17 cellular contexts compared by ENCODE assay signal in genomic region chr10:58359541-58359940, GRCh38. TPM values are rescaled to one million over a fixed set of nuclear protein-coding genes. Genes with fewer than 3 reads are reported as not detected.
DNase-seq lines count a peak whose midpoint lies in the region; ATAC-seq and TF ChIP-seq lines count a peak whose summit lies in the region.
"Had no signal": no experiment of that assay in that cellular context is flagged by ENCODE, and none has a peak within 500 bp of the region (broad histone marks: within the 10 kb centered on the region; RNA-seq: fewer than 3 reads in every experiment).

No MANE protein-coding gene starts in this region.

- CTCF ChIA-PET in activated B cell treated with CpG ODN at 0.5 μM for 24 hours (lab: Charles Lee): interaction anchor here (1.2 kb wide), 1 partner anchor 20 kb away, joined by 3 read pairs; no protein-coding TSS in a partner anchor

- ATAC-seq in activated naive CD8-positive, alpha-beta T cell treated with anti-CD3 and anti-CD28 coated beads, Interleukin-2, amount 10 ng/mL, durations not matched to agents 7 days and 5 days (ENCODE audit: low read depth): no peak
- ATAC-seq in activated B cell treated with CpG ODN at 0.5 μM for 24 hours (ENCODE audit: low read depth): peak; percentile 21
- no peak for ATAC-seq in HG03354 (IDR thresholded peaks at IDR 0.05; ENCODE audit: poor library complexity, severe bottlenecking, unreplicated experiment)
- ATAC-seq: Panc1 had no signal

- POLR2A ChIA-PET in activated naive CD8-positive, alpha-beta T cell treated with anti-CD3 and anti-CD28 coated beads, Interleukin-2, amount 10 ng/mL, durations not matched to agents 7 days and 5 days (lab: Charles Lee): no interaction called here
- POLR2A ChIA-PET in activated B cell treated with CpG ODN at 0.5 μM for 24 hours (lab: Charles Lee): interaction anchor here (1.9 kb wide), 1 partner anchor 25 kb away, joined by 4 read pairs; no protein-coding TSS in a partner anchor

- H3K9me3 ChIP-seq in neutrophil: no peaks in the 10 kb centered on the region
- H3K9me3 ChIP-seq in HAP-1: no peaks in the 10 kb centered on the region
- no peaks in the 10 kb centered on the region for H3K9me3 ChIP-seq in spleen
- H3K9me3 ChIP-seq: Caco-2 had no signal

- TF ChIP-seq POLR2A in spleen (IDR thresholded peaks at IDR 0.05): no peak

- no peaks in the 10 kb centered on the region for H3K9me3 Mint-ChIP-seq in activated naive CD8-positive, alpha-beta T cell treated with anti-CD3 and anti-CD28 coated beads, Interleukin-2, amount 10 ng/mL, durations not matched to agents 7 days and 5 days
- no peaks in the 10 kb centered on the region for H3K9me3 Mint-ChIP-seq in activated naive CD8-positive, alpha-beta T cell treated with anti-CD3 and anti-CD28 coated beads for 36 hours
- H3K9me3 Mint-ChIP-seq in activated B cell treated with CpG ODN at 0.5 μM for 24 hours: no peaks in the 10 kb centered on the region
- H3K9me3 Mint-ChIP-seq: CD4-positive, alpha-beta memory T cell had no signal

- peaks cover 13% of the 10 kb centered on the region for H3K4me1 Mint-ChIP-seq in activated naive CD8-positive, alpha-beta T cell treated with anti-CD3 and anti-CD28 coated beads, Interleukin-2, amount 10 ng/mL, durations not matched to agents 7 days and 5 days
- peaks cover 28% of the 10 kb centered on the region for H3K4me1 Mint-ChIP-seq in activated naive CD8-positive, alpha-beta T cell treated with anti-CD3 and anti-CD28 coated beads for 36 hours
- peaks cover 25% of the 10 kb centered on the region for H3K4me1 Mint-ChIP-seq in activated B cell treated with CpG ODN at 0.5 μM for 24 hours

- H3K27me3 ChIP-seq in neutrophil (no peaks in the 10 kb centered on the region), HAP-1 (ENCODE audit: low read depth) (no peaks in the 10 kb centered on the region), spleen (replicated peaks in 1 of 7) (no peaks in the 10 kb centered on the region)

- no peak overlapping the region for H3K4me3 ChIP-seq in neutrophil (ENCODE audit: low read depth in 1 of 2, low read length in 1 of 2)
- H3K4me3 ChIP-seq in HAP-1: no peak overlapping the region
- H3K4me3 ChIP-seq in spleen: no peak overlapping the region

- no peak for DNase-seq in activated naive CD8-positive, alpha-beta T cell treated with anti-CD3 and anti-CD28 coated beads, Interleukin-2, amount 10 ng/mL, durations not matched to agents 7 days and 5 days
- no peak for DNase-seq in activated naive CD8-positive, alpha-beta T cell treated with anti-CD3 and anti-CD28 coated beads for 36 hours
- DNase-seq in activated B cell treated with CpG ODN at 0.5 μM for 24 hours: no peak
- no peak for DNase-seq in HAP-1 (ENCODE audit: low spot score in 2 of 2)
- no peak for DNase-seq in spleen
- DNase-seq: Caco-2; CD4-positive, alpha-beta memory T cell; Kasumi-1; NCI-H1694; NCI-H2081; NCI-H2171; NCI-H524 treated with DMSO at 0.1 percent for 48 hours; NCI-H82; SIG-M5 had no signal

- WGBS in spleen, 5 donors: 78 to 93% (median 90%) methylated on average over 3 of the region's 3 CpGs

- peak overlapping the region; percentile 63 for H3K27ac ChIP-seq in neutrophil
- H3K27ac ChIP-seq in spleen: peak overlapping the region in 1 of 8 donors; percentile 50

- H3K4me1 ChIP-seq in neutrophil (ENCODE audit: control insufficient read depth in 1 of 2, insufficient read depth in 1 of 2, low read depth in 1 of 2, low read length in 1 of 2) (peaks cover 26 to 35% of the 10 kb centered on the region in 2 experiments), HAP-1 (peaks cover 38% of the 10 kb centered on the region), spleen (peaks cover 6 to 62% (median 21%) of the 10 kb centered on the region in 6 donors)
- H3K4me1 ChIP-seq: Caco-2 had no signal

- no peaks in the 10 kb centered on the region for H3K27me3 Mint-ChIP-seq in activated naive CD8-positive, alpha-beta T cell treated with anti-CD3 and anti-CD28 coated beads, Interleukin-2, amount 10 ng/mL, durations not matched to agents 7 days and 5 days
- no peaks in the 10 kb centered on the region for H3K27me3 Mint-ChIP-seq in activated naive CD8-positive, alpha-beta T cell treated with anti-CD3 and anti-CD28 coated beads for 36 hours
- no peaks in the 10 kb centered on the region for H3K27me3 Mint-ChIP-seq in activated B cell treated with CpG ODN at 0.5 μM for 24 hours
- H3K27me3 Mint-ChIP-seq: CD4-positive, alpha-beta memory T cell had no signal

- intact Hi-C loops in activated B cell treated with CpG ODN at 0.5 μM for 24 hours (cut with micrococcal nuclease): no loop called here
- intact Hi-C loops in spleen (cut with DNase I; ENCODE audit: low total_unique reads): no loop called here

- in situ Hi-C loops in HAP-1 (cut with MboI; ENCODE audit: low sequenced_read_pairs): no loop called here

- no peak for TF ChIP-seq CTCF in activated B cell treated with CpG ODN at 0.5 μM for 24 hours (IDR thresholded peaks at IDR 0.05)
- no peak for TF ChIP-seq CTCF in neutrophil (IDR thresholded peaks at IDR 0.05)
- TF ChIP-seq CTCF in spleen (IDR thresholded peaks at IDR 0.05 in 8 of 11, conservative IDR thresholded peaks at IDR 0.05 in 3 of 11): no peak

- H3K36me3 ChIP-seq in neutrophil: peaks cover 24% of the 10 kb centered on the region
- peaks cover 2% of the 10 kb centered on the region for H3K36me3 ChIP-seq in HAP-1 (replicated peaks)
- peaks cover 0 to 32% (median 3%) of the 10 kb centered on the region in 6 donors for H3K36me3 ChIP-seq in spleen

- H3K36me3 Mint-ChIP-seq in activated naive CD8-positive, alpha-beta T cell treated with anti-CD3 and anti-CD28 coated beads, Interleukin-2, amount 10 ng/mL, durations not matched to agents 7 days and 5 days: peaks cover 18% of the 10 kb centered on the region
- peaks cover 14% of the 10 kb centered on the region for H3K36me3 Mint-ChIP-seq in activated naive CD8-positive, alpha-beta T cell treated with anti-CD3 and anti-CD28 coated beads for 36 hours
- peaks cover 28% of the 10 kb centered on the region for H3K36me3 Mint-ChIP-seq in activated B cell treated with CpG ODN at 0.5 μM for 24 hours (ENCODE audit: low read depth)

- peak overlapping the region; percentile 10 for H3K4me3 Mint-ChIP-seq in activated naive CD8-positive, alpha-beta T cell treated with anti-CD3 and anti-CD28 coated beads, Interleukin-2, amount 10 ng/mL, durations not matched to agents 7 days and 5 days
- no peak overlapping the region for H3K4me3 Mint-ChIP-seq in activated naive CD8-positive, alpha-beta T cell treated with anti-CD3 and anti-CD28 coated beads for 36 hours
- no peak overlapping the region for H3K4me3 Mint-ChIP-seq in activated B cell treated with CpG ODN at 0.5 μM for 24 hours

- H3K27ac Mint-ChIP-seq in activated naive CD8-positive, alpha-beta T cell treated with anti-CD3 and anti-CD28 coated beads, Interleukin-2, amount 10 ng/mL, durations not matched to agents 7 days and 5 days: no peak overlapping the region
- H3K27ac Mint-ChIP-seq in activated naive CD8-positive, alpha-beta T cell treated with anti-CD3 and anti-CD28 coated beads for 36 hours: no peak overlapping the region
- peak overlapping the region; percentile 3 for H3K27ac Mint-ChIP-seq in activated B cell treated with CpG ODN at 0.5 μM for 24 hours

RNA-seq across cellular contexts. Expression of gene UBE2D1, which starts 24.7 kb away (rescaled TPM):
- total RNA-seq in activated naive CD8-positive, alpha-beta T cell treated with anti-CD3 and anti-CD28 coated beads, Interleukin-2, amount 10 ng/mL, durations not matched to agents 7 days and 5 days: 10 to 100 TPM; 10.9 to 12.7 TPM
- 10 to 100 TPM; 14.7 to 14.8 TPM for total RNA-seq in activated naive CD8-positive, alpha-beta T cell treated with anti-CD3 and anti-CD28 coated beads for 36 hours
- 13.3 and 15.0 TPM in 2 replicates for total RNA-seq in activated B cell treated with CpG ODN at 0.5 μM for 24 hours
- 10 to 100 TPM; 23.8 to 34.6 (median 28.2) TPM for total RNA-seq in spleen
- polyA plus RNA-seq in spleen: 10 to 100 TPM; 13.5 to 17.5 (median 16.1) TPM

RNA-seq across cellular contexts. Expression of gene TFAM, which starts 25.7 kb away (rescaled TPM):
- total RNA-seq in activated naive CD8-positive, alpha-beta T cell treated with anti-CD3 and anti-CD28 coated beads, Interleukin-2, amount 10 ng/mL, durations not matched to agents 7 days and 5 days: 10 to 100 TPM; 52.7 to 56.8 TPM
- total RNA-seq in activated naive CD8-positive, alpha-beta T cell treated with anti-CD3 and anti-CD28 coated beads for 36 hours: 100 to 1,000 TPM; 153 to 159 TPM
- 59.5 and 60.2 TPM in 2 replicates for total RNA-seq in activated B cell treated with CpG ODN at 0.5 μM for 24 hours
- total RNA-seq in spleen: 10 to 100 TPM; 20.7 to 39.2 (median 37.0) TPM
- 10 to 100 TPM in 2 of 3 donors, 1 to 10 TPM in 1; 7.6 to 12.9 (median 12.0) TPM for polyA plus RNA-seq in spleen
